Comparison of ENCODE assay signal across 8 cellular contexts in genomic region chr6:149545258-149545753, GRCh38. TPM values are rescaled to one million over a fixed set of nuclear protein-coding genes. Genes with fewer than 3 reads are reported as not detected.
DNase-seq lines count a peak whose midpoint lies in the region; ATAC-seq and TF ChIP-seq lines count a peak whose summit lies in the region.

No MANE protein-coding gene starts in this region.

- WGBS in hepatocyte (ENCODE audit: low lambda C conversion rate, missing lambda C conversion rate) = under 1% methylated on average over 16 of the region's 16 CpGs

- H3K4me2 ChIP-seq in hepatocyte = peak overlapping the region; percentile 88

- intact Hi-C loops in ascending aorta (cut with DNase I) = loop anchor here (5.0 to 10.0 kb wide), 2 partner anchors 172 to 231 kb away; partner anchors contain the start of genes LATS1 and TAB2

- peak overlapping the region; percentile 72 to 84 for H3K4me3 ChIP-seq in ascending aorta
- peak overlapping the region; percentile 83 for H3K4me3 ChIP-seq in hepatocyte
- peak overlapping the region; percentile 93 for H3K4me3 ChIP-seq in rectal smooth muscle tissue (ENCODE audit: low read length)

- peak overlapping the region; percentile 73 for H2AFZ ChIP-seq in hepatocyte

- H3K9ac ChIP-seq in rectal smooth muscle tissue (ENCODE audit: low read length) = peak overlapping the region; percentile 98

- H3K4me1 ChIP-seq in ascending aorta (peaks cover 4 to 25% of the 10 kb centered on the region in 2 donors), hepatocyte (ENCODE audit: insufficient read depth) (peaks cover 14% of the 10 kb centered on the region), rectal smooth muscle tissue (ENCODE audit: control insufficient read depth, insufficient read depth, low read length) (peaks cover 14% of the 10 kb centered on the region)

- H3K36me3 Mint-ChIP-seq in T-cell = peaks cover 10% of the 10 kb centered on the region

- H3K9me3 ChIP-seq in ascending aorta = no peaks in the 10 kb centered on the region
- H3K9me3 ChIP-seq in hepatocyte (ENCODE audit: low read depth) = no peaks in the 10 kb centered on the region

- DNase-seq in NCI-H2171 treated with DMSO at 0.1 percent for 48 hours (lab: John Stamatoyannopoulos, UW) (peak; percentile 29), NCI-H2171 (lab: John Stamatoyannopoulos, UW) (no peak), HK-2 (ENCODE audit: unreplicated experiment) (peak; percentile 45), T-cell (peak; percentile 18 to 80 (median 70)), ascending aorta (ENCODE audit: low spot score in 2 of 2) (peak in 1 of 2 donors; percentile 75), hepatocyte (ENCODE audit: low spot score) (peak; percentile 77)

- peak overlapping the region; percentile 89 to 99 (median 98) for H3K4me3 Mint-ChIP-seq in T-cell

- H3K27ac ChIP-seq in ascending aorta = peak overlapping the region; percentile 88 to 98
- peak overlapping the region; percentile 99 for H3K27ac ChIP-seq in hepatocyte
- H3K27ac ChIP-seq in rectal smooth muscle tissue (ENCODE audit: low read depth, low read length) = peak overlapping the region; percentile 97

- peaks cover 42% of the 10 kb centered on the region for H4K20me1 ChIP-seq in hepatocyte (ENCODE audit: insufficient read depth, poor library complexity, severe bottlenecking)

- H3K36me3 ChIP-seq in ascending aorta (peaks cover 4 to 6% of the 10 kb centered on the region in 2 donors), hepatocyte (replicated peaks; ENCODE audit: insufficient read depth, low read depth) (no peaks in the 10 kb centered on the region), rectal smooth muscle tissue (ENCODE audit: control insufficient read depth, insufficient read depth, low read length) (no peaks in the 10 kb centered on the region)

- H3K4me1 Mint-ChIP-seq in T-cell = peaks cover 40 to 46% (median 45%) of the 10 kb centered on the region in 3 donors

- peaks cover 55% of the 10 kb centered on the region for H3K79me2 ChIP-seq in hepatocyte

- ATAC-seq in T-cell (replicated peaks in 1 of 4) (peak; percentile 24 to 55 (median 26)), HG02759 (IDR thresholded peaks at IDR 0.05; ENCODE audit: unreplicated experiment) (no peak)

- peaks cover 0 to 8% of the 10 kb centered on the region in 2 donors for H3K27me3 Mint-ChIP-seq in T-cell

- POLR2A ChIA-PET in T-cell (lab: Charles Lee) = interaction anchor here (0.5 to 1.7 kb wide), 14 partner anchors 8 to 786 kb away, joined by 3 to 13 read pairs (median 4); no protein-coding TSS in a partner anchor

- H3K27me3 ChIP-seq in ascending aorta (no peaks in the 10 kb centered on the region), hepatocyte (peaks cover 7% of the 10 kb centered on the region), rectal smooth muscle tissue (ENCODE audit: control insufficient read depth, insufficient read depth, low read length) (no peaks in the 10 kb centered on the region)

- H3K9me3 Mint-ChIP-seq in T-cell = no peaks in the 10 kb centered on the region

- no peaks in the 10 kb centered on the region for H3K9me2 ChIP-seq in hepatocyte (replicated peaks; ENCODE audit: insufficient read depth)

- no peak for TF ChIP-seq CTCF in ascending aorta (IDR thresholded peaks at IDR 0.05)
- TF ChIP-seq CTCF in hepatocyte (IDR thresholded peaks at IDR 0.05; ENCODE audit: poor library complexity) = peak; percentile 21

- CTCF ChIA-PET in T-cell (lab: Charles Lee) = interaction anchor here (0.5 to 2.1 kb wide), 12 partner anchors 9 to 213 kb away, joined by 3 to 16 read pairs (median 4); partner anchors contain the start of genes GINM1 (in 1 of the 2) and LATS1 (in 1 of the 2)

- H3K27ac Mint-ChIP-seq in T-cell = peak overlapping the region; percentile 98

RNA-seq across cellular contexts. Expression of gene PPIL4, which starts 0.5 kb away (rescaled TPM):
- total RNA-seq in T-cell (10 to 100 TPM; 25.2 to 32.1 (median 26.6) TPM), ascending aorta (8.9 TPM), hepatocyte (38.5 and 38.7 TPM in 2 replicates)
- 31.4 and 33.8 TPM in 2 replicates for polyA plus RNA-seq in hepatocyte

RNA-seq across cellular contexts. Expression of gene GINM1, which starts 20.9 kb away (rescaled TPM):
- total RNA-seq in T-cell (10 to 100 TPM; 15.4 to 24.5 (median 15.7) TPM), ascending aorta (36.4 TPM), hepatocyte (45.7 and 53.5 TPM in 2 replicates)
- polyA plus RNA-seq in hepatocyte = 43.1 and 50.8 TPM in 2 replicates
